Comparison of ENCODE assay signal across 30 cellular contexts in the genomic region with DNA sequence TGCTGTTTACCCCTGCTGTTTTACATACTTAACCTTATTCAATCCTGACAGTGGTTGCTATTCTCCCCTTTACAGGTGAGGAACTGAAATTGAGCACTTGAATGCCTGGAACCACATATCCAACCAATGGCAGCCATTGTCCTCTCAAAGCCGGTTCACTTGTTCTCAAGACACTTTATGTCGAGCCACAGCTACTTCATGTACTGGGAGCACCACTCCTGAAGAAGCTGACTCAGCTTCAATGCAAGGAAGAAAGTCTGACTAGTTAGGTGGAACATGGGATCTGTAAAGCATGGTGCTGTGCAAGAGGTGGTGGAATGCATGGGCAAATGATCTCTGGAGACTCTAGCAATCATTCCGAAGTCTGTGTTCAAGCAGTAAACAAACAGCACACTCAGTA.
"Had no signal": no experiment of that assay in that cellular context is flagged by ENCODE, and none has a peak within 500 bp of the region (broad histone marks: within the 10 kb centered on the region; RNA-seq: fewer than 3 reads in every experiment).

No MANE protein-coding gene starts in this region.

- H3K27me3 ChIP-seq: gastrocnemius medialis, spleen, uterus had no signal

- FAIRE-seq: bronchial epithelial cell, colon, keratinocyte, TTC549 had no signal

- H3K36me3 Mint-ChIP-seq: activated naive CD4-positive, alpha-beta T cell treated with anti-CD3 and anti-CD28 coated beads, Interleukin-2, amount 50 U/mL, for 24 hours; natural killer cell treated with Interleukin-12 subunit alpha and Interleukin-12 subunit beta and Interleukin-15 and Interleukin-18, amount 100 ng/mL, for 72 hours; type B pancreatic cell had no signal

- DNase-seq: activated CD4-positive, alpha-beta memory T cell treated with anti-CD3 and anti-CD28 coated beads, Interleukin-2, amount 10 ng/mL, durations not matched to agents 7 days and 5 days; activated CD4-positive, alpha-beta T cell treated with anti-CD3 and anti-CD28 coated beads, Interleukin-2, amount 10 ng/mL, durations not matched to agents 7 days and 5 days; activated CD4-positive, CD25-positive, alpha-beta regulatory T cell treated with anti-CD3 and anti-CD28 coated beads, Interleukin-2, amount 50 U/mL, for 72 hours; activated CD8-positive, alpha-beta memory T cell treated with anti-CD3 and anti-CD28 coated beads, Interleukin-2, amount 50 U/mL, for 48 hours; activated naive CD8-positive, alpha-beta T cell treated with anti-CD3 and anti-CD28 coated beads, Interleukin-2, amount 50 U/mL, for 24 hours; activated T-cell treated with anti-CD3 and anti-CD28 coated beads, Interleukin-2, amount 50 U/mL, for 24 hours; amygdala; effector CD8-positive, alpha-beta T cell; gastrocnemius medialis; glutamatergic neuron; left colon; mesendoderm; right cardiac atrium; spleen; stimulated activated naive CD8-positive, alpha-beta T cell treated with anti-CD3 and anti-CD28 coated beads, Interleukin-15, Interleukin-2, amounts not matched to agents 100 U/mL and 50 U/mL, for 24 hours; SW 1271; T-helper 9 cell; uterus; WERI-Rb-1 had no signal

- H3K36me3 ChIP-seq: gastrocnemius medialis, spleen, thoracic aorta, uterus, WERI-Rb-1 had no signal

- H3K27ac Mint-ChIP-seq: activated CD4-positive, alpha-beta memory T cell treated with anti-CD3 and anti-CD28 coated beads, Interleukin-2, amount 10 ng/mL, durations not matched to agents 7 days and 5 days; activated CD4-positive, alpha-beta T cell treated with anti-CD3 and anti-CD28 coated beads, Interleukin-2, amount 10 ng/mL, durations not matched to agents 7 days and 5 days; activated naive CD4-positive, alpha-beta T cell treated with anti-CD3 and anti-CD28 coated beads, Interleukin-2, amount 50 U/mL, for 24 hours; activated naive CD8-positive, alpha-beta T cell treated with anti-CD3 and anti-CD28 coated beads, Interleukin-2, amount 50 U/mL, for 24 hours; activated T-cell treated with anti-CD3 and anti-CD28 coated beads, Interleukin-2, amount 50 U/mL, for 24 hours; activated T-helper 2 cell treated with anti-CD3 and anti-CD28 coated beads, Interferon-gamma antibody, Interleukin-2, Interleukin-4, amounts not matched to agents 10 μg/mL and 5 μg/mL and 100 μg/mL, durations not matched to agents 14 hours and 24 hours and 36 hours; natural killer cell treated with Interleukin-12 subunit alpha and Interleukin-12 subunit beta and Interleukin-15 and Interleukin-18, amount 100 ng/mL, for 72 hours; T-helper 1 cell treated with Interleukin-12 subunit alpha and Interleukin-12 subunit beta and Interleukin-4 antibody, amounts not matched to agents 30 μg/mL and 1 μg/mL, for 36 hours; type B pancreatic cell had no signal

- H3K4me3 Mint-ChIP-seq: activated CD4-positive, alpha-beta memory T cell treated with anti-CD3 and anti-CD28 coated beads, Interleukin-2, amount 10 ng/mL, durations not matched to agents 7 days and 5 days; activated CD4-positive, alpha-beta T cell treated with anti-CD3 and anti-CD28 coated beads, Interleukin-2, amount 10 ng/mL, durations not matched to agents 7 days and 5 days; activated naive CD4-positive, alpha-beta T cell treated with anti-CD3 and anti-CD28 coated beads, Interleukin-2, amount 50 U/mL, for 24 hours; activated naive CD8-positive, alpha-beta T cell treated with anti-CD3 and anti-CD28 coated beads, Interleukin-2, amount 50 U/mL, for 24 hours; activated T-cell treated with anti-CD3 and anti-CD28 coated beads, Interleukin-2, amount 50 U/mL, for 24 hours; natural killer cell treated with Interleukin-12 subunit alpha and Interleukin-12 subunit beta and Interleukin-15 and Interleukin-18, amount 100 ng/mL, for 72 hours; T-helper 1 cell treated with Interleukin-12 subunit alpha and Interleukin-12 subunit beta and Interleukin-4 antibody, amounts not matched to agents 30 μg/mL and 1 μg/mL, for 36 hours; type B pancreatic cell had no signal

- H3K4me3 ChIP-seq: gastrocnemius medialis, lung, spleen, thoracic aorta, uterus had no signal

- H3K27ac ChIP-seq: gastrocnemius medialis, spleen, thoracic aorta, uterus, WERI-Rb-1 had no signal

- ATAC-seq: activated naive CD8-positive, alpha-beta T cell treated with anti-CD3 and anti-CD28 coated beads, Interleukin-2, amount 50 U/mL, for 24 hours; gastrocnemius medialis; right cardiac atrium; stimulated activated naive CD8-positive, alpha-beta T cell treated with anti-CD3 and anti-CD28 coated beads, Interleukin-15, Interleukin-2, amounts not matched to agents 100 U/mL and 50 U/mL, for 24 hours had no signal

- H3K4me1 ChIP-seq: gastrocnemius medialis, spleen, uterus had no signal

- H3K9me3 ChIP-seq: gastrocnemius medialis, spleen, thoracic aorta, uterus had no signal

- H3K9me3 Mint-ChIP-seq: activated CD4-positive, alpha-beta T cell treated with anti-CD3 and anti-CD28 coated beads, Interleukin-2, amount 10 ng/mL, durations not matched to agents 7 days and 5 days; activated naive CD4-positive, alpha-beta T cell treated with anti-CD3 and anti-CD28 coated beads, Interleukin-2, amount 50 U/mL, for 24 hours; activated T-cell treated with anti-CD3 and anti-CD28 coated beads, Interleukin-2, amount 50 U/mL, for 24 hours; natural killer cell treated with Interleukin-12 subunit alpha and Interleukin-12 subunit beta and Interleukin-15 and Interleukin-18, amount 100 ng/mL, for 72 hours; T-helper 1 cell treated with Interleukin-12 subunit alpha and Interleukin-12 subunit beta and Interleukin-4 antibody, amounts not matched to agents 30 μg/mL and 1 μg/mL, for 36 hours had no signal

- H3K4me1 Mint-ChIP-seq: activated CD4-positive, alpha-beta memory T cell treated with anti-CD3 and anti-CD28 coated beads, Interleukin-2, amount 10 ng/mL, durations not matched to agents 7 days and 5 days; activated CD4-positive, alpha-beta T cell treated with anti-CD3 and anti-CD28 coated beads, Interleukin-2, amount 10 ng/mL, durations not matched to agents 7 days and 5 days had no signal
